ENCODE assay signal across 6 cellular contexts in the genomic region with DNA sequence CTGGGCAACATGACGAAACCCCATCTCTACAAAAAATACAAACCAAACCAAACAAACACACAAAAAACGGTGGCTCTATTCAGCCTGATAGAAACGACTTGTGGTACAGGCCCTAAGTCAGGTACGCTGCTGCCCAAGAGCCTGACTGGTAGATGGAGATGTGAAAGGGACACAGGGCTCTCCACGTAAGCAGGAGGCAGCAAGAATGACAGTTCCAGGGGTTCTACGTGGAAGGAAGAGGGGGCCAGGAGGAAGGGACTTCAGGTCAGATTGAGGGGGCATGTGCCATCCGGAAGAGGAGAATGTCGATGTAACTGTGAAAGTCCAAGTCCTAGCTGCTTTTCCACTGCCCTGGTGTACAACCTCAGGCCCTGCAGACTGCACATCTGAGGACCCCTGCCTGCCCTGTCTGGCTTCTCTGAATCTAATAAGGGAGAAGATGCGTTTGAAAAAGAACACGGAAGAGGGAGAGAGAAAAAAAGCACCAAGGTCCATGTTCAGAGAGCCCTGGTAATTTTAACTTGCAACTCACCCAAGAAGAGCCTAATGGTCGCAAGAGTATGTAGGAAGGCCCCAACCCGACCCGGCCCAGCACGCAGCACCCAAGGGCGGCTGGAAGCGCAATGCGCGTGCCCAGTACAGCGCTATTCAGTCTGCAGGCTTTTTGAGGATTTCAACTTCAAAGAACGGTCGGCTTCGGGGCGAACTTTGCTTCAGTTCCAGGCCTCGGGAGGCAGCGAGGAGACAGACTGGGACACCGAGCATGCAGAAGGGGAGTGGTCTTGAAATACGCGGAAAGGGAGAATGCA. TPM values are rescaled to one million over a fixed set of nuclear protein-coding genes. Genes with fewer than 3 reads are reported as not detected.
DNase-seq lines count a peak whose midpoint lies in the region; ATAC-seq and TF ChIP-seq lines count a peak whose summit lies in the region.

No MANE protein-coding gene starts in this region.

- no TSS peak for BruUV-seq in IMR-90 (replicated peaks; lab: Mats Ljungman, UMichigan)

- H2AFZ ChIP-seq in IMR-90 (replicated peaks; ENCODE audit: low read length, poor library complexity), result peak overlapping the region; percentile 98

- H3K79me1 ChIP-seq in IMR-90 (ENCODE audit: low read depth in 1 of 2, low read length in 2 of 2), result peaks cover 18 to 66% of the 10 kb centered on the region in 2 experiments

- peak overlapping the region; percentile 95 for H3K14ac ChIP-seq in IMR-90 (replicated peaks; ENCODE audit: low read depth, low read length)

- H3K4me2 ChIP-seq in DOHH2 (ENCODE audit: low read length), result peak overlapping the region; percentile 87
- H3K4me2 ChIP-seq in IMR-90 (ENCODE audit: low read depth, low read length), result peak overlapping the region; percentile 77

- H3F3A ChIP-seq in DOHH2 (ENCODE audit: control insufficient read depth, insufficient read depth), result peaks cover 17% of the 10 kb centered on the region

- peak overlapping the region; percentile 82 to 98 for H4K8ac ChIP-seq in IMR-90 (ENCODE audit: low read depth in 2 of 2, low read length in 2 of 2)

- peak overlapping the region; percentile 30; the same call in 1 of the 2 replicates for H2BK20ac ChIP-seq in IMR-90 (ENCODE audit: low read depth, low read length)

- peak overlapping the region; percentile 30 for H2BK120ac ChIP-seq in IMR-90 (ENCODE audit: low read depth, low read length)

- H3K23ac ChIP-seq in IMR-90 (ENCODE audit: low read depth, low read length), result peak overlapping the region; percentile 96

- no peaks in the 10 kb centered on the region for H3K9me3 Mint-ChIP-seq in stimulated activated naive B cell treated with anti-CD40 and anti-IgM and Interleukin-4, amounts not matched to agents 10 μg/mL and 1 μg/mL and 100 μg/mL, for 72 hours

- intact Hi-C loops in IMR-90 (cut with micrococcal nuclease), result no loop called here

- peaks cover 15% of the 10 kb centered on the region for H3K9me1 ChIP-seq in IMR-90 (ENCODE audit: insufficient read depth, low read length)

- no peaks in the 10 kb centered on the region for H3K27me3 Mint-ChIP-seq in stimulated activated naive B cell treated with anti-CD40 and anti-IgM and Interleukin-4, amounts not matched to agents 10 μg/mL and 1 μg/mL and 100 μg/mL, for 72 hours

- H3K9me2 ChIP-seq in DOHH2 (replicated peaks; ENCODE audit: control insufficient read depth, low read length), result no peaks in the 10 kb centered on the region

- dilution Hi-C loops in IMR-90 (cut with HindIII; ENCODE audit: low sequenced_read_pairs, unreplicated experiment), result no loop called here

- peak overlapping the region; percentile 90 for H2AK5ac ChIP-seq in IMR-90 (ENCODE audit: low read depth, low read length)

- ATAC-seq in IMR-90 (ENCODE audit: low read depth) (peak; percentile 10), esophagus mucosa (peak; percentile 2), GM21367 (IDR thresholded peaks at IDR 0.05; ENCODE audit: unreplicated experiment) (no peak)
- peak; percentile 32 to 34 for ATAC-seq in stimulated activated naive B cell treated with anti-CD40 and anti-IgM and Interleukin-4, amounts not matched to agents 10 μg/mL and 1 μg/mL and 100 μg/mL, for 72 hours (replicated peaks)

- peaks cover 58% of the 10 kb centered on the region for H3K4me1 ChIP-seq in DOHH2 (ENCODE audit: control insufficient read depth, low read length)
- peaks cover 14% of the 10 kb centered on the region for H3K4me1 ChIP-seq in IMR-90 (ENCODE audit: control insufficient read depth, insufficient read depth, low read length)

- peak overlapping the region; percentile 96 for H3K56ac ChIP-seq in IMR-90 (ENCODE audit: extremely low read depth, insufficient read depth, low read length)

- peak overlapping the region; percentile 98 for H3K4me3 ChIP-seq in DOHH2 (ENCODE audit: low read length)
- H3K4me3 ChIP-seq in IMR-90 (ENCODE audit: insufficient read depth, low read depth, low read length), result peak overlapping the region; percentile 79

- H3K18ac ChIP-seq in IMR-90 (ENCODE audit: low read depth, low read length), result peak overlapping the region; percentile 23

- H3K27ac ChIP-seq in DOHH2 (ENCODE audit: low read depth, low read length), result peak overlapping the region; percentile 83
- H3K27ac ChIP-seq in IMR-90 (ENCODE audit: insufficient read depth, low read length), result peak overlapping the region; percentile 78

- H4K91ac ChIP-seq in IMR-90 (ENCODE audit: insufficient read depth, low read depth, low read length), result peak overlapping the region; percentile 84

- in situ Hi-C loops in IMR-90 (cut with MboI; ENCODE audit: low sequenced_read_pairs), result no loop called here

- DNase-seq in IMR-90, result no peak
- no peak for DNase-seq in stimulated activated naive B cell treated with anti-CD40 and anti-IgM and Interleukin-4, amounts not matched to agents 10 μg/mL and 1 μg/mL and 100 μg/mL, for 72 hours
- DNase-seq in hippocampal formation (lab: John Stamatoyannopoulos, UW), result no peak

- peak overlapping the region; percentile 94 for H3K4ac ChIP-seq in IMR-90 (ENCODE audit: low read depth, low read length)

- peaks cover 48 to 76% of the 10 kb centered on the region in 2 donors for H3K4me1 Mint-ChIP-seq in stimulated activated naive B cell treated with anti-CD40 and anti-IgM and Interleukin-4, amounts not matched to agents 10 μg/mL and 1 μg/mL and 100 μg/mL, for 72 hours

- peak overlapping the region; percentile 83 for H3K9ac ChIP-seq in IMR-90 (ENCODE audit: low read depth, low read length)

- peak overlapping the region; percentile 69; the same call in 1 of the 3 replicates for H2BK15ac ChIP-seq in IMR-90 (ENCODE audit: low read depth, low read length)

- no peak for TF ChIP-seq RAD21 in IMR-90 (IDR thresholded peaks at IDR 0.05; ENCODE audit: low read length)

- TF ChIP-seq CTCF in DOHH2 (IDR thresholded peaks at IDR 0.05; ENCODE audit: low read depth, low read length, poor library complexity, severe bottlenecking), result no peak
- no peak for TF ChIP-seq CTCF in IMR-90 (conservative IDR thresholded peaks at IDR 0.05; ENCODE audit: low read depth, low read length)

- peaks cover 18 to 25% of the 10 kb centered on the region in 2 donors for H3K36me3 Mint-ChIP-seq in stimulated activated naive B cell treated with anti-CD40 and anti-IgM and Interleukin-4, amounts not matched to agents 10 μg/mL and 1 μg/mL and 100 μg/mL, for 72 hours

- 4% methylated on average over 11 of the region's 28 CpGs; no CpG with 5 or more reads in 1 of the 2 experiments for WGBS in IMR-90 (ENCODE audit: extremely low coverage in 2 of 2, insufficient read length in 1 of 2), 2 experiments

- H3K36me3 ChIP-seq in DOHH2 (ENCODE audit: control insufficient read depth, low read length) (peaks cover 35% of the 10 kb centered on the region), IMR-90 (ENCODE audit: control insufficient read depth, insufficient read depth, low read length) (0 out of 2 replicates have a peak, but pooled peaks cover 1% of the 10 kb centered on the region)

- peak overlapping the region; percentile 98 for H3K27ac Mint-ChIP-seq in stimulated activated naive B cell treated with anti-CD40 and anti-IgM and Interleukin-4, amounts not matched to agents 10 μg/mL and 1 μg/mL and 100 μg/mL, for 72 hours

- H3K79me2 ChIP-seq in DOHH2 (ENCODE audit: control insufficient read depth, low read length), result peaks cover 71% of the 10 kb centered on the region

- H4K20me1 ChIP-seq in DOHH2 (ENCODE audit: control insufficient read depth, insufficient read depth, low read depth, low read length) (0 out of 2 replicates have a peak, but pooled peaks cover 2% of the 10 kb centered on the region), IMR-90 (ENCODE audit: insufficient read depth, low read length) (peaks cover 22% of the 10 kb centered on the region)

- H3K9me3 ChIP-seq in DOHH2 (ENCODE audit: control insufficient read depth, insufficient read depth, low read length) (no peaks in the 10 kb centered on the region), IMR-90 (ENCODE audit: control insufficient read depth, insufficient read depth, low read length) (no peaks in the 10 kb centered on the region)

- H3K27me3 ChIP-seq in DOHH2 (ENCODE audit: control insufficient read depth, low read length), result no peaks in the 10 kb centered on the region
- H3K27me3 ChIP-seq in IMR-90 (ENCODE audit: control insufficient read depth, insufficient read depth, low read length), result no peaks in the 10 kb centered on the region

- peak overlapping the region; percentile 85 for H2BK5ac ChIP-seq in IMR-90 (ENCODE audit: low read depth, low read length, poor library complexity, severe bottlenecking)

- POLR2A ChIA-PET in IMR-90 (lab: Charles Lee; ENCODE audit: unreplicated experiment), result no interaction called here

- CTCF ChIA-PET in IMR-90 (lab: Yijun Ruan, JAX), result interaction anchor here (1.1 kb wide), 1 partner anchor 28 kb away, joined by 9 read pairs; no protein-coding TSS in a partner anchor

- peak overlapping the region; percentile 90 for H4K5ac ChIP-seq in IMR-90 (ENCODE audit: low read depth, low read length)

- H3K4me3 Mint-ChIP-seq in stimulated activated naive B cell treated with anti-CD40 and anti-IgM and Interleukin-4, amounts not matched to agents 10 μg/mL and 1 μg/mL and 100 μg/mL, for 72 hours, result peak overlapping the region; percentile 98 to 99

- TF ChIP-seq POLR2A in IMR-90 (IDR thresholded peaks at IDR 0.05; ENCODE audit: low read depth, low read length), result no peak

- peak overlapping the region; percentile 95 for H2AK9ac ChIP-seq in IMR-90 (replicated peaks; ENCODE audit: low read depth, low read length, poor library complexity)

RNA-seq across cellular contexts. Expression of gene ZNRD2, which starts 0.9 kb away (rescaled TPM):
- total RNA-seq in IMR-90 (2012; rRNA removed) (69.7 and 75.6 TPM in 2 replicates), esophagus mucosa (31.8 TPM)
- 90.3 and 113 TPM in 2 replicates for polyA plus RNA-seq in IMR-90 (2012; rRNA removed)
- 68.6 and 112 TPM in 2 replicates for polyA plus RNA-seq in IMR-90 (2012; cell fraction: cytosol; rRNA removed)
- 56.1 and 132 TPM in 2 replicates for polyA plus RNA-seq in IMR-90 (2012; cell fraction: nucleus; rRNA removed; ENCODE audit: low replicate concordance)

RNA-seq across cellular contexts. Expression of gene FAM89B, which starts 3.0 kb away (rescaled TPM):
- total RNA-seq in IMR-90 (2012; rRNA removed) (12.0 and 14.2 TPM in 2 replicates), esophagus mucosa (25.9 TPM)
- 65.5 and 86.6 TPM in 2 replicates for polyA plus RNA-seq in IMR-90 (2012; rRNA removed)
- polyA plus RNA-seq in IMR-90 (2012; cell fraction: cytosol; rRNA removed), result 20.7 and 84.1 TPM in 2 replicates
- 26.4 and 80.1 TPM in 2 replicates for polyA plus RNA-seq in IMR-90 (2012; cell fraction: nucleus; rRNA removed; ENCODE audit: low replicate concordance)

RNA-seq across cellular contexts. Expression of gene EHBP1L1, which starts 6.5 kb away (rescaled TPM):
- 10.0 and 13.3 TPM in 2 replicates for total RNA-seq in IMR-90 (2012; rRNA removed)
- 27.4 and 29.0 TPM in 2 replicates for polyA plus RNA-seq in IMR-90 (2012; rRNA removed)
- polyA plus RNA-seq in IMR-90 (2012; cell fraction: cytosol; rRNA removed), result 13.2 and 27.4 TPM in 2 replicates
- 82.3 and 155 TPM in 2 replicates for polyA plus RNA-seq in IMR-90 (2012; cell fraction: nucleus; rRNA removed; ENCODE audit: low replicate concordance)
- total RNA-seq in esophagus mucosa, result 52.6 TPM

RNA-seq across cellular contexts. Expression of gene LTBP3, which starts 11.2 kb away (rescaled TPM):
- total RNA-seq in IMR-90 (2012; rRNA removed), result 6.6 and 8.3 TPM in 2 replicates
- 145 and 216 TPM in 2 replicates for polyA plus RNA-seq in IMR-90 (2012; rRNA removed)
- 229 and 255 TPM in 2 replicates for polyA plus RNA-seq in IMR-90 (2012; cell fraction: cytosol; rRNA removed)
- polyA plus RNA-seq in IMR-90 (2012; cell fraction: nucleus; rRNA removed; ENCODE audit: low replicate concordance), result 685 and 1,572 TPM in 2 replicates
- total RNA-seq in esophagus mucosa, result 20.9 TPM

RNA-seq across cellular contexts. Expression of gene KCNK7, which starts 26.2 kb away (rescaled TPM):
- total RNA-seq in IMR-90 (2012; rRNA removed) (not detected in 2 replicates), esophagus mucosa (20.2 TPM)
- polyA plus RNA-seq in IMR-90 (2012; rRNA removed), result 0.09 and 0.34 TPM in 2 replicates
- polyA plus RNA-seq in IMR-90 (2012; cell fraction: cytosol; rRNA removed), result 0.08 and 0.13 TPM in 2 replicates
- polyA plus RNA-seq in IMR-90 (2012; cell fraction: nucleus; rRNA removed; ENCODE audit: low replicate concordance), result 0.89 and 3.2 TPM in 2 replicates
